15 cellular contexts compared by ENCODE assay signal in the genomic region with DNA sequence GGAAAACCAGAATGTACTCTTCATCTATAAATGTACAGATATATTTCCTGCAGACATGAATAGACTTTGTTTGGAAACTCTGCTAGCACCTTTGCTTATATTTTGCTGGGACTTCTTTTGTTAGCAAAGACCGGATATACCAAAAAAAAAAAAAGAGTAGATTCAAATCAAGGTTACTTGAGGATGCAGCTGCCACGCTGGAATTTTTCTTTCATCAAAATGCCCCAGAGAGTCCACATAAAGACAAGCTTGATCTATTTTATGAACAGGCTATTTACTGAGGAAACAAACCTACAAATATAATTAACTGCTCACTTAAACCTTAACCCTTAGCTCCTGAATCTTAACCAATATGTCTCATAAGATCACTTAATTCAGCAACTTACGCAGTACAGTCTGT. TPM values are rescaled to one million over a fixed set of nuclear protein-coding genes. Genes with fewer than 3 reads are reported as not detected.
A peak's percentile ranks its signal among the peaks of the same experiment; 100 is the strongest.
DNase-seq lines count a peak whose midpoint lies in the region; ATAC-seq and TF ChIP-seq lines count a peak whose summit lies in the region.
"Had no signal": no experiment of that assay in that cellular context is flagged by ENCODE, and none has a peak within 500 bp of the region (broad histone marks: within the 10 kb centered on the region; RNA-seq: fewer than 3 reads in every experiment).

No MANE protein-coding gene starts in this region.

- H3K36me3 ChIP-seq in neural progenitor cell: no peaks in the 10 kb centered on the region

- no TSS peak for BruUV-seq in Calu3 (replicated peaks; lab: Mats Ljungman, UMichigan)

- no peaks in the 10 kb centered on the region for H3F3A ChIP-seq in neural progenitor cell (ENCODE audit: low read depth)

- H4K20me1 ChIP-seq in neural progenitor cell (ENCODE audit: low read depth): no peaks in the 10 kb centered on the region

- H2AFZ ChIP-seq in neural progenitor cell (replicated peaks): no peak overlapping the region
- H2AFZ ChIP-seq: GM23338 had no signal

- no peaks in the 10 kb centered on the region for H3K4me1 ChIP-seq in neural progenitor cell

- no peak overlapping the region for H3K4me3 ChIP-seq in neural progenitor cell
- H3K4me3 ChIP-seq: GM23338 had no signal

- H3K27ac ChIP-seq in neural progenitor cell: no peak overlapping the region

- peaks cover 45% of the 10 kb centered on the region for H3K4me1 Mint-ChIP-seq in T-helper 17 cell
- peaks cover 65% of the 10 kb centered on the region for H3K4me1 Mint-ChIP-seq in nephron
- peaks cover 13% of the 10 kb centered on the region for H3K4me1 Mint-ChIP-seq in Calu3 (ENCODE audit: low read depth, unreplicated experiment)
- H3K4me1 Mint-ChIP-seq in activated CD4-positive, alpha-beta T cell treated with anti-CD3 and anti-CD28 coated beads, Interleukin-2, amount 10 ng/mL, durations not matched to agents 24 days and 14 days: peaks cover 51% of the 10 kb centered on the region
- peaks cover 9% of the 10 kb centered on the region for H3K4me1 Mint-ChIP-seq in neural progenitor cell

- H3K79me2 ChIP-seq in neural progenitor cell (ENCODE audit: low read depth): no peaks in the 10 kb centered on the region

- H3K9me3 ChIP-seq in T-helper 17 cell (ENCODE audit: control insufficient read depth, low read length, poor library complexity, severe bottlenecking) (no peaks in the 10 kb centered on the region), neural progenitor cell (ENCODE audit: low read depth) (no peaks in the 10 kb centered on the region)

- H3K27ac Mint-ChIP-seq in T-helper 17 cell: peak overlapping the region; percentile 69
- peak overlapping the region in 2 of 3 experiments; percentile 14 to 55 for H3K27ac Mint-ChIP-seq in nephron
- no peak overlapping the region for H3K27ac Mint-ChIP-seq in Calu3 (ENCODE audit: unreplicated experiment)
- H3K27ac Mint-ChIP-seq in activated CD4-positive, alpha-beta T cell treated with anti-CD3 and anti-CD28 coated beads, Interleukin-2, amount 10 ng/mL, durations not matched to agents 24 days and 14 days: no peak overlapping the region
- no peak overlapping the region for H3K27ac Mint-ChIP-seq in neural progenitor cell
- H3K27ac Mint-ChIP-seq: GM23338, IgD-negative memory B cell had no signal

- H3K9me3 Mint-ChIP-seq in nephron (no peaks in the 10 kb centered on the region), Calu3 (ENCODE audit: low read depth, unreplicated experiment) (peaks cover 2% of the 10 kb centered on the region), neural progenitor cell (no peaks in the 10 kb centered on the region)
- no peaks in the 10 kb centered on the region for H3K9me3 Mint-ChIP-seq in activated CD4-positive, alpha-beta T cell treated with anti-CD3 and anti-CD28 coated beads, Interleukin-2, amount 10 ng/mL, durations not matched to agents 24 days and 14 days
- H3K9me3 Mint-ChIP-seq: GM23338, IgD-negative memory B cell had no signal

- intact Hi-C loops in Calu3 (cut with micrococcal nuclease; ENCODE audit: unreplicated experiment): no loop called here
- intact Hi-C loops in activated CD4-positive, alpha-beta T cell treated with anti-CD3 and anti-CD28 coated beads, Interleukin-2, amount 10 ng/mL, durations not matched to agents 24 days and 14 days (cut with micrococcal nuclease): no loop called here

- peak; percentile 36 for DNase-seq in NCI-H2171 treated with DMSO at 0.1 percent for 48 hours (lab: John Stamatoyannopoulos, UW)
- no peak for DNase-seq in NCI-H2171 (lab: John Stamatoyannopoulos, UW)
- DNase-seq in DMS79 treated with DMSO at 0.1 percent for 48 hours (lab: John Stamatoyannopoulos, UW): peak; percentile 95
- DNase-seq in T-helper 17 cell: no peak
- DNase-seq in Calu3: no peak
- no peak for DNase-seq in activated CD4-positive, alpha-beta T cell treated with anti-CD3 and anti-CD28 coated beads, Interleukin-2, amount 10 ng/mL, durations not matched to agents 24 days and 14 days
- DNase-seq in neural progenitor cell (ENCODE audit: low spot score): no peak
- DNase-seq: NCI-H1048, NCI-H187, NCI-H2227 treated with DMSO at 0.1 percent for 48 hours, NCI-H524 treated with DMSO at 0.1 percent for 48 hours had no signal

- ATAC-seq in T-helper 17 cell: no peak
- ATAC-seq: GM23338, Right ventricle myocardium inferior had no signal

- no peaks in the 10 kb centered on the region for H3K27me3 Mint-ChIP-seq in T-helper 17 cell
- peaks cover 6% of the 10 kb centered on the region for H3K27me3 Mint-ChIP-seq in nephron (ENCODE audit: low read depth)
- no peaks in the 10 kb centered on the region for H3K27me3 Mint-ChIP-seq in Calu3 (ENCODE audit: unreplicated experiment)
- no peaks in the 10 kb centered on the region for H3K27me3 Mint-ChIP-seq in activated CD4-positive, alpha-beta T cell treated with anti-CD3 and anti-CD28 coated beads, Interleukin-2, amount 10 ng/mL, durations not matched to agents 24 days and 14 days
- no peaks in the 10 kb centered on the region for H3K27me3 Mint-ChIP-seq in neural progenitor cell (ENCODE audit: insufficient read depth, low read depth)
- H3K27me3 Mint-ChIP-seq: IgD-negative memory B cell had no signal

- no peaks in the 10 kb centered on the region for H3K27me3 ChIP-seq in neural progenitor cell

- H3K4me2 ChIP-seq in neural progenitor cell: no peak overlapping the region
- H3K4me2 ChIP-seq: GM23338 had no signal

- CTCF ChIA-PET in Calu3 (lab: Charles Lee): no interaction called here

- H3K9ac ChIP-seq in neural progenitor cell: no peak overlapping the region

- TF ChIP-seq CTCF in nephron (IDR thresholded peaks at IDR 0.05; ENCODE audit: unreplicated experiment in 3 of 3): no peak
- TF ChIP-seq CTCF in Calu3 (IDR thresholded peaks at IDR 0.05; ENCODE audit: unreplicated experiment): no peak
- TF ChIP-seq CTCF in neural progenitor cell (IDR thresholded peaks at IDR 0.05): no peak

- H3K4me3 Mint-ChIP-seq in T-helper 17 cell (no peak overlapping the region), nephron (no peak overlapping the region), Calu3 (ENCODE audit: low read depth, unreplicated experiment) (no peak overlapping the region), neural progenitor cell (no peak overlapping the region)
- H3K4me3 Mint-ChIP-seq in activated CD4-positive, alpha-beta T cell treated with anti-CD3 and anti-CD28 coated beads, Interleukin-2, amount 10 ng/mL, durations not matched to agents 24 days and 14 days: no peak overlapping the region
- H3K4me3 Mint-ChIP-seq: GM23338, IgD-negative memory B cell had no signal

- peaks cover 2% of the 10 kb centered on the region for H3K36me3 Mint-ChIP-seq in T-helper 17 cell (ENCODE audit: low read depth)
- H3K36me3 Mint-ChIP-seq in nephron (ENCODE audit: low read depth): no peaks in the 10 kb centered on the region
- H3K36me3 Mint-ChIP-seq in Calu3 (ENCODE audit: insufficient read depth, unreplicated experiment): no peaks in the 10 kb centered on the region
- peaks cover 2% of the 10 kb centered on the region for H3K36me3 Mint-ChIP-seq in activated CD4-positive, alpha-beta T cell treated with anti-CD3 and anti-CD28 coated beads, Interleukin-2, amount 10 ng/mL, durations not matched to agents 24 days and 14 days (ENCODE audit: low read depth)
- H3K36me3 Mint-ChIP-seq in neural progenitor cell: no peaks in the 10 kb centered on the region

RNA-seq across cellular contexts. Expression of gene DOCK9, which starts 27.1 kb away (rescaled TPM):
- total RNA-seq in T-helper 17 cell (100 to 1,000 TPM in 1 of 2 donors, 10 to 100 TPM in 1; 95.2 to 119 TPM), Calu3 (2022) (21.1 and 26.2 TPM in 2 replicates), neural progenitor cell (ENCODE audit: low replicate concordance) (16.6 and 20.3 TPM in 2 replicates)
- 42.2 and 43.5 TPM in 2 replicates for total RNA-seq in activated CD4-positive, alpha-beta T cell treated with anti-CD3 and anti-CD28 coated beads, Interleukin-2, amount 10 ng/mL, durations not matched to agents 24 days and 14 days

Comparison
In these comparisons a context has a peak if more than half of its experiments do, and no peak if none do; other contexts are left out.
1. DNase-seq: peak in NCI-H2171 treated with DMSO at 0.1 percent for 48 hours (single experiment) and DMS79 treated with DMSO at 0.1 percent for 48 hours (single experiment); none in NCI-H2171 (single experiment), T-helper 17 cell (0 of 3), Calu3 (single experiment), activated CD4-positive, alpha-beta T cell treated with anti-CD3 and anti-CD28 coated beads, Interleukin-2, amount 10 ng/mL, durations not matched to agents 24 days and 14 days (single experiment) and neural progenitor cell (single experiment).
2. H3K27ac Mint-ChIP-seq: peak in T-helper 17 cell (single experiment) and nephron (2 of 3); none in Calu3 (single experiment), activated CD4-positive, alpha-beta T cell treated with anti-CD3 and anti-CD28 coated beads, Interleukin-2, amount 10 ng/mL, durations not matched to agents 24 days and 14 days (single experiment) and neural progenitor cell (single experiment).